Comparison of ENCODE assay signal across 9 cellular contexts in the genomic region with DNA sequence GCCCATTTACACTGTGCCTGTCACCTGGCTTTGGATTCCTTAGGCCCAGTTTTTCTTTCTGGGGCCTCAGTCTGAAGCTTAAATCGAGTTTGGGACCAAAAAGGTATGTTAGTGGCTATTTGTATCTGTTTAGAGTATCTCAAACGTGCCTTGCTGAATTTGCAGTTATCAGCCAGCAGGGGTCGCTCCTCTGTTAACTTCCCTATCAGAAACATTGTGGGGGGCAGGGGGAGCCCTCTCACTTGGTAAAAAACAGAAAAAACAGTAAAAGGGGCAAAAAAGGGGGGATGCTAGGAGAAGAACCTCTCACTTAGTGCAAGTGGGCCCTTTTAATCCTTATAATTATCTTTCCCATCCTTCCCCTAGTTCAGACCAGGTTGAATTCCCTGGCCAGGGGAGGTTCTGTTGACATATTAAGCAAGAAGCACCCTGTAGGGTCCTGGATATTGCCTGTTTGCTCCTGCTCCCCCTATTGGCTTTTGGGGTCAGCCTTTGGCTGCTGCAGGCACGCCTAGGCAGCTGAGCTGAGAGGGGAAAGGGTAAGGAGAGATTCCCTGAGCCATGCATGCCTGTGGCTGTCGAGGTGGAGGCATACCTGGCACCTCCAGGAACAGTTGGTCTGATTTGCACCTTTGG. TPM values are rescaled to one million over a fixed set of nuclear protein-coding genes. Genes with fewer than 3 reads are reported as not detected.
DNase-seq lines count a peak whose midpoint lies in the region; ATAC-seq and TF ChIP-seq lines count a peak whose summit lies in the region.
"Had no signal": no experiment of that assay in that cellular context is flagged by ENCODE, and none has a peak within 500 bp of the region (broad histone marks: within the 10 kb centered on the region; RNA-seq: fewer than 3 reads in every experiment).

No MANE protein-coding gene starts in this region.

- no peaks in the 10 kb centered on the region for H3K27me3 ChIP-seq in colonic mucosa
- H3K27me3 ChIP-seq: BLaER1 treated with 17β-estradiol and CSF1 and Interleukin-3, amounts not matched to agents 10 nM and 100 nM had no signal

- ATAC-seq in HG02981 (IDR thresholded peaks at IDR 0.05; ENCODE audit: unreplicated experiment) = no peak
- no peak for ATAC-seq in HG03439 (IDR thresholded peaks at IDR 0.05; ENCODE audit: unreplicated experiment)

- no peak overlapping the region for H3K27ac Mint-ChIP-seq in progenitor cell of endocrine pancreas

- no peak overlapping the region for H3K4me3 Mint-ChIP-seq in progenitor cell of endocrine pancreas (ENCODE audit: low read depth)

- TF ChIP-seq CTCF in colonic mucosa (IDR thresholded peaks at IDR 0.05) (peak; percentile 41), progenitor cell of endocrine pancreas (IDR thresholded peaks at IDR 0.05; ENCODE audit: unreplicated experiment) (peak; percentile 45)

- no peaks in the 10 kb centered on the region for H3K4me1 ChIP-seq in colonic mucosa

- intact Hi-C loops in colonic mucosa (cut with DNase I) = no loop called here

- no peaks in the 10 kb centered on the region for H3K9me3 ChIP-seq in colonic mucosa

- no peak overlapping the region for H3K9ac ChIP-seq in colonic mucosa (ENCODE audit: low read depth in 2 of 2, low read length in 2 of 2)
- H3K9ac ChIP-seq: BLaER1 treated with 17β-estradiol and CSF1 and Interleukin-3, amounts not matched to agents 10 nM and 100 nM had no signal

- H3K27ac ChIP-seq in colonic mucosa = no peak overlapping the region
- H3K27ac ChIP-seq: BLaER1 treated with 17β-estradiol and CSF1 and Interleukin-3, amounts not matched to agents 10 nM and 100 nM had no signal

- peaks cover 6% of the 10 kb centered on the region for H3K9me3 Mint-ChIP-seq in progenitor cell of endocrine pancreas (ENCODE audit: low read depth)

- no peaks in the 10 kb centered on the region for H3K36me3 ChIP-seq in colonic mucosa
- H3K36me3 ChIP-seq: BLaER1 treated with 17β-estradiol and CSF1 and Interleukin-3, amounts not matched to agents 10 nM and 100 nM had no signal

- no peaks in the 10 kb centered on the region for H3K4me1 Mint-ChIP-seq in progenitor cell of endocrine pancreas (ENCODE audit: low read depth)

- no peaks in the 10 kb centered on the region for H3K27me3 Mint-ChIP-seq in progenitor cell of endocrine pancreas

- no peak overlapping the region for H3K4me3 ChIP-seq in colonic mucosa
- H3K4me3 ChIP-seq: BLaER1 treated with 17β-estradiol and CSF1 and Interleukin-3, amounts not matched to agents 10 nM and 100 nM had no signal

- DNase-seq in SIG-M5 treated with dmso at 0.1 percent for 504 hours (lab: John Stamatoyannopoulos, UW; ENCODE audit: unreplicated experiment) (peak; percentile 7), SIG-M5 (lab: John Stamatoyannopoulos, UW) (no peak), NAMALWA (ENCODE audit: low spot score) (peak; percentile 16), colonic mucosa (no peak), progenitor cell of endocrine pancreas (ENCODE audit: low spot score, unreplicated experiment) (no peak), NOMO-1 treated with DMSO at 0.1 percent for 48 hours (lab: John Stamatoyannopoulos, UW; ENCODE audit: unreplicated experiment) (no peak)

- peaks cover 1% of the 10 kb centered on the region for H3K36me3 Mint-ChIP-seq in progenitor cell of endocrine pancreas (ENCODE audit: insufficient read depth)

RNA-seq across cellular contexts. Expression of gene IFIH1, which starts 8.8 kb away (rescaled TPM):
- total RNA-seq in colonic mucosa (10 to 100 TPM; 16.1 to 21.1 TPM), progenitor cell of endocrine pancreas (6.6 and 6.8 TPM in 2 replicates)

RNA-seq across cellular contexts. Expression of gene GCA, which starts 16.7 kb away (rescaled TPM):
- total RNA-seq in colonic mucosa (10 to 100 TPM; 22.1 to 30.9 TPM), progenitor cell of endocrine pancreas (92.6 and 113 TPM in 2 replicates)

Comparison
In these comparisons a context has a peak if more than half of its experiments do, and no peak if none do; other contexts are left out.
1. DNase-seq: peak in SIG-M5 treated with dmso at 0.1 percent for 504 hours (single experiment) and NAMALWA (single experiment); none in SIG-M5 (single experiment), colonic mucosa (single experiment), progenitor cell of endocrine pancreas (single experiment) and NOMO-1 treated with DMSO at 0.1 percent for 48 hours (single experiment).